Comparison of ENCODE assay signal across 1 cellular context in genomic region chr2:183063083-183063482, GRCh38.
TF ChIP-seq lines count a peak whose summit lies in the region.

No MANE protein-coding gene starts in this region.

TF ChIP-seq in IMR-90, 13 proteins besides CTCF, POLR2A, EP300 and RAD21 (continued from another document):
- TF ChIP-seq RCOR1 (IDR thresholded peaks at IDR 0.05; ENCODE audit: insufficient replicate concordance, low read length) = no peak
